18 cellular contexts compared by ENCODE assay signal in genomic region chr6:106747139-106747538, GRCh38.
A peak's percentile ranks its signal among the peaks of the same experiment; 100 is the strongest.
DNase-seq lines count a peak whose midpoint lies in the region; ATAC-seq and TF ChIP-seq lines count a peak whose summit lies in the region.
"Had no signal": no experiment of that assay in that cellular context is flagged by ENCODE, and none has a peak within 500 bp of the region (broad histone marks: within the 10 kb centered on the region; RNA-seq: fewer than 3 reads in every experiment).

No MANE protein-coding gene starts in this region.

- no peaks in the 10 kb centered on the region for H3K36me3 Mint-ChIP-seq in stimulated activated memory B cell treated with anti-CD40 and anti-IgM and Interleukin-4, amounts not matched to agents 10 μg/mL and 1 μg/mL and 100 μg/mL, for 72 hours
- H3K36me3 Mint-ChIP-seq: CD4-positive, alpha-beta memory T cell had no signal

- peak in 2 of 3 experiments; percentile 15 to 48 for DNase-seq in NCI-H1417 (lab: John Stamatoyannopoulos, UW)
- DNase-seq in NCI-H1417 treated with DMSO at 0.1 percent for 48 hours (lab: John Stamatoyannopoulos, UW), result no peak
- DNase-seq in NCI-H69 (lab: John Stamatoyannopoulos, UW), result peak; percentile 86
- DNase-seq in epithelial cell of prostate (ENCODE audit: low read depth, low spot score), result peak; percentile 94
- peak; percentile 52 for DNase-seq in transverse colon
- DNase-seq: activated CD8-positive, alpha-beta T cell treated with anti-CD3 and anti-CD28 coated beads for 36 hours; CD4-positive, alpha-beta memory T cell; cerebellar nuclear complex; glutamatergic neuron; NCI-H1694 treated with DMSO at 0.1 percent for 48 hours; spleen; stomach; SW 1271 had no signal

- H3K27ac ChIP-seq in epithelial cell of prostate (peak overlapping the region; percentile 96), transverse colon (peak overlapping the region; percentile 76 to 84 (median 82)), gastroesophageal sphincter (no peak overlapping the region)
- H3K27ac ChIP-seq: spleen, stomach, VCaP had no signal

- no peak overlapping the region for H3K27ac Mint-ChIP-seq in stimulated activated memory B cell treated with anti-CD40 and anti-IgM and Interleukin-4, amounts not matched to agents 10 μg/mL and 1 μg/mL and 100 μg/mL, for 72 hours
- H3K27ac Mint-ChIP-seq: activated CD8-positive, alpha-beta T cell treated with anti-CD3 and anti-CD28 coated beads for 36 hours; CD4-positive, alpha-beta memory T cell; IgD-negative memory B cell had no signal

- intact Hi-C loops in transverse colon (cut with DNase I; ENCODE audit: low total_unique reads), result no loop called here

- H3K4me1 Mint-ChIP-seq in stimulated activated memory B cell treated with anti-CD40 and anti-IgM and Interleukin-4, amounts not matched to agents 10 μg/mL and 1 μg/mL and 100 μg/mL, for 72 hours, result peaks cover 38% of the 10 kb centered on the region
- H3K4me1 Mint-ChIP-seq: CD4-positive, alpha-beta memory T cell had no signal

- no peak overlapping the region for H3K4me3 Mint-ChIP-seq in stimulated activated memory B cell treated with anti-CD40 and anti-IgM and Interleukin-4, amounts not matched to agents 10 μg/mL and 1 μg/mL and 100 μg/mL, for 72 hours
- H3K4me3 Mint-ChIP-seq: activated CD8-positive, alpha-beta T cell treated with anti-CD3 and anti-CD28 coated beads for 36 hours; CD4-positive, alpha-beta memory T cell; IgD-negative memory B cell had no signal

- H3K36me3 ChIP-seq in transverse colon (no peaks in the 10 kb centered on the region), gastroesophageal sphincter (no peaks in the 10 kb centered on the region)
- H3K36me3 ChIP-seq: spleen, stomach had no signal

- H3K27me3 Mint-ChIP-seq in stimulated activated memory B cell treated with anti-CD40 and anti-IgM and Interleukin-4, amounts not matched to agents 10 μg/mL and 1 μg/mL and 100 μg/mL, for 72 hours, result no peaks in the 10 kb centered on the region
- H3K27me3 Mint-ChIP-seq: IgD-negative memory B cell had no signal

- H3K4me3 ChIP-seq in transverse colon (no peak overlapping the region), gastroesophageal sphincter (no peak overlapping the region)
- H3K4me3 ChIP-seq: spleen, stomach had no signal

- WGBS in transverse colon (ENCODE audit: low coverage in 1 of 2), 2 donors, result 50 to 58% methylated on average over 1 of the region's 1 CpG
- 88 to 100% methylated on average over 1 of the region's 1 CpG for WGBS in gastroesophageal sphincter (ENCODE audit: low coverage in 1 of 2), 2 donors

- H3K9me3 Mint-ChIP-seq in stimulated activated memory B cell treated with anti-CD40 and anti-IgM and Interleukin-4, amounts not matched to agents 10 μg/mL and 1 μg/mL and 100 μg/mL, for 72 hours, result no peaks in the 10 kb centered on the region
- H3K9me3 Mint-ChIP-seq: activated CD8-positive, alpha-beta T cell treated with anti-CD3 and anti-CD28 coated beads for 36 hours had no signal

- H3K27me3 ChIP-seq in transverse colon (no peaks in the 10 kb centered on the region), gastroesophageal sphincter (no peaks in the 10 kb centered on the region)
- H3K27me3 ChIP-seq: spleen, stomach had no signal

- H3K9me3 ChIP-seq in transverse colon (no peaks in the 10 kb centered on the region), gastroesophageal sphincter (peaks cover 0 to 17% (median 0%) of the 10 kb centered on the region in 3 donors)

- TF ChIP-seq EP300 in transverse colon (IDR thresholded peaks at IDR 0.05; ENCODE audit: low read depth) (no peak), gastroesophageal sphincter (IDR thresholded peaks at IDR 0.05) (no peak)

- TF ChIP-seq CTCF in transverse colon (IDR thresholded peaks at IDR 0.05) (no peak), gastroesophageal sphincter (IDR thresholded peaks at IDR 0.05) (no peak)

- in situ Hi-C loops in transverse colon (cut with MboI; ENCODE audit: low pct_ligation_motif_present in 1 of 4, low pct_unique_long_range_greater_than_20kb in 1 of 4, low sequenced_read_pairs in 3 of 4), result no loop called here

- ATAC-seq in stimulated activated memory B cell treated with anti-CD40 and anti-IgM and Interleukin-4, amounts not matched to agents 10 μg/mL and 1 μg/mL and 100 μg/mL, for 72 hours, result no peak
- ATAC-seq in HG03520 (IDR thresholded peaks at IDR 0.05; ENCODE audit: unreplicated experiment), result no peak
- no peak for ATAC-seq in gastroesophageal sphincter
- ATAC-seq: activated CD8-positive, alpha-beta T cell treated with anti-CD3 and anti-CD28 coated beads for 36 hours had no signal

- TF ChIP-seq POLR2A in transverse colon (IDR thresholded peaks at IDR 0.05) (peak; percentile 3), gastroesophageal sphincter (IDR thresholded peaks at IDR 0.05) (no peak)

- H3K4me1 ChIP-seq in transverse colon (peaks cover 0 to 83% (median 23%) of the 10 kb centered on the region in 4 donors), gastroesophageal sphincter (no peaks in the 10 kb centered on the region)
- H3K4me1 ChIP-seq: spleen had no signal

Comparison
In these comparisons a context has a peak if more than half of its experiments do, and no peak if none do; other contexts are left out.
1. H3K27ac ChIP-seq: peak in epithelial cell of prostate (single experiment) and transverse colon (4 of 4); none in gastroesophageal sphincter (0 of 4).